ENCODE assay signal across 8 cellular contexts in the genomic region with DNA sequence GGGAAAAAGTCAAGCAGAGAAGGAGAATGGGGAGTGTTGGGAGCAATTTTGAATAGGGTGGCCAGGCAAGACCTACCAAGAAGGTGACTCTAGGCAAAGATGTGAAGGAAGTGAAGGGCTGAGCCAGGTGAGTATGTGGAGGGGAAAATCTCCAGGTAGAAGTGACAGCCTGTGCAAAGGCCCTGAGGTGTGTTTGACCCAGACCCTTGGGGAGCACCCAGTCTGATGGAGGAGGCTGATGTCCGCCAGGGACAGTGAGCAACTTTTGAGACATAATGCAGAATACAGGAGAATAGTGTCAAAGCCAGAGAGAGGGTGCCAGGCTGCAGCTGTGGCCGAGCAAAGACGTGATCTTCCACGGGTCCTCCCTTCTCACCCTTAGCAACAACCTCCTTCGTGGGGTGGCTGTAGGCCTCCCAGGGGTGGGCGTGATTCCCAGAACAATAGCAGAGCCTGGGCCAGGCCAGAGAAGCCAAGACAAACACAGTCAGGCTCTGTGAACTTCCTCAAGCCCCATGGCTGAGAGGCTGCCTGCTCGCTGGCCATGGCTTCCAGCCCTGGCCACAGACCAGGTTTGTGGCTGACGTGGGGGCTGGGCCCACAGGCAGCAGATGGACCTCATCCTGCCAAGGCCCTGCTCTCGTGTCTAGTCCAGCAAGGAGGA. TPM values are rescaled to one million over a fixed set of nuclear protein-coding genes. Genes with fewer than 3 reads are reported as not detected.
A peak's percentile ranks its signal among the peaks of the same experiment; 100 is the strongest.
DNase-seq lines count a peak whose midpoint lies in the region; ATAC-seq, FAIRE-seq and TF ChIP-seq lines count a peak whose summit lies in the region.

No MANE protein-coding gene starts in this region.

- BruUV-seq in A673 (replicated peaks; lab: Mats Ljungman, UMichigan) = TSS peak; percentile 10

- CTCF ChIA-PET in A673 (lab: Charles Lee) = interaction anchor here (0.9 kb wide), 1 partner anchor 257 kb away, joined by 4 read pairs; no protein-coding TSS in a partner anchor

- DNase-seq in A673 (ENCODE audit: low spot score) = no peak
- peak; percentile 64 for DNase-seq in NCI-H226
- peak; percentile 62 to 96 for DNase-seq in dermis microvascular lymphatic vessel endothelial cell (ENCODE audit: low read depth in 2 of 2)
- peak; percentile 42 to 73 (median 59) for DNase-seq in mucosa of descending colon
- DNase-seq in T-helper 2 cell = no peak
- no peak for DNase-seq in NCI-H82 (lab: John Stamatoyannopoulos, UW)
- DNase-seq in urothelium cell line (ENCODE audit: low spot score) = no peak
- no peak for DNase-seq in NCI-H2107 (lab: John Stamatoyannopoulos, UW)

- POLR2A ChIA-PET in A673 (lab: Charles Lee; ENCODE audit: low non-redundant PET) = no interaction called here

- peak; percentile 61 for ATAC-seq in mucosa of descending colon

- H3K36me3 ChIP-seq in A673 (ENCODE audit: insufficient read depth, low read length, poor library complexity, severe bottlenecking) (peaks cover 17% of the 10 kb centered on the region), mucosa of descending colon (ENCODE audit: low read depth) (no peaks in the 10 kb centered on the region)

- FAIRE-seq in urothelium cell line (lab: Jason Lieb, UNC) = no peak

- no peaks in the 10 kb centered on the region for H3K27me3 ChIP-seq in A673 (replicated peaks; ENCODE audit: insufficient read depth, low read depth, low read length, poor library complexity)

- H3K4me1 ChIP-seq in A673 (ENCODE audit: insufficient read depth, low read length, poor library complexity, severe bottlenecking) (peaks cover 7% of the 10 kb centered on the region), mucosa of descending colon (ENCODE audit: low read depth) (no peaks in the 10 kb centered on the region)

- TF ChIP-seq CTCF in A673 (conservative IDR thresholded peaks at IDR 0.05; ENCODE audit: low read depth, low read length) = no peak
- TF ChIP-seq CTCF in mucosa of descending colon (IDR thresholded peaks at IDR 0.05) = no peak

- H3K4me3 ChIP-seq in A673 (ENCODE audit: low read depth, low read length, poor library complexity, severe bottlenecking) (no peak overlapping the region), mucosa of descending colon (no peak overlapping the region)

- no peak overlapping the region for H3K27ac ChIP-seq in A673 (ENCODE audit: low read depth, low read length, poor library complexity, severe bottlenecking)

- H3K9me3 ChIP-seq in A673 (ENCODE audit: low read depth, low read length, poor library complexity, severe bottlenecking) = no peaks in the 10 kb centered on the region
- H3K9me3 ChIP-seq in mucosa of descending colon = no peaks in the 10 kb centered on the region

- intact Hi-C loops in A673 (cut with micrococcal nuclease; ENCODE audit: unreplicated experiment) = loop anchor here (5.0 kb wide), 1 partner anchor 563 kb away; no protein-coding TSS in a partner anchor
- intact Hi-C loops in mucosa of descending colon (cut with DNase I, micrococcal nuclease) = no loop called here

RNA-seq across cellular contexts. Expression of gene SLC6A6, which starts 58.1 kb away (rescaled TPM):
- total RNA-seq in A673 (2021) (48.8 and 55.1 TPM in 2 replicates), dermis microvascular lymphatic vessel endothelial cell (7.1 and 8.9 TPM in 2 replicates), mucosa of descending colon (10 to 100 TPM in 2 of 3 donors, 1 to 10 TPM in 1; 4.4 to 11.2 (median 10.5) TPM)

Comparison
In these comparisons a context has a peak if more than half of its experiments do, and no peak if none do; other contexts are left out.
1. DNase-seq: peak in NCI-H226 (single experiment), dermis microvascular lymphatic vessel endothelial cell (2 of 2) and mucosa of descending colon (3 of 3); none in A673 (single experiment), T-helper 2 cell (0 of 5), NCI-H82 (single experiment), urothelium cell line (single experiment) and NCI-H2107 (single experiment).